8 cellular contexts compared by ENCODE assay signal in genomic region chr3:35965908-35966307, GRCh38.
A peak's percentile ranks its signal among the peaks of the same experiment; 100 is the strongest.
DNase-seq lines count a peak whose midpoint lies in the region; ATAC-seq, FAIRE-seq and TF ChIP-seq lines count a peak whose summit lies in the region.

No MANE protein-coding gene starts in this region.

- ATAC-seq in HG02870 (IDR thresholded peaks at IDR 0.05; ENCODE audit: unreplicated experiment): no peak

- no peaks in the 10 kb centered on the region for H3K27me3 ChIP-seq in WERI-Rb-1 (ENCODE audit: insufficient read depth, low read depth, severe bottlenecking)

- DNase-seq in NCI-H2107 treated with DMSO at 0.1 percent for 48 hours (lab: John Stamatoyannopoulos, UW; ENCODE audit: unreplicated experiment) (peak; percentile 41), NCI-H2107 (lab: John Stamatoyannopoulos, UW) (no peak), LNCaP clone FGC (ENCODE audit: low read depth) (no peak), WERI-Rb-1 (peak; percentile 20), kidney (no peak), NCI-H146 (lab: John Stamatoyannopoulos, UW) (no peak)
- no peak for DNase-seq in activated CD8-positive, alpha-beta memory T cell treated with anti-CD3 and anti-CD28 coated beads for 24 hours

- H3K36me3 ChIP-seq in WERI-Rb-1: no peaks in the 10 kb centered on the region
- H3K36me3 ChIP-seq in kidney (ENCODE audit: control insufficient read depth in 1 of 2, insufficient read depth in 2 of 2, low read length in 2 of 2): no peaks in the 10 kb centered on the region

- no peak overlapping the region for H3K9ac ChIP-seq in kidney (ENCODE audit: low read length in 2 of 2)

- no peak for FAIRE-seq in kidney (lab: Jason Lieb, UNC)

- H3K4me1 ChIP-seq in kidney (ENCODE audit: control insufficient read depth in 1 of 2, insufficient read depth in 1 of 2, low read depth in 1 of 2, low read length in 2 of 2): no peaks in the 10 kb centered on the region

- H3K4me3 ChIP-seq in LNCaP clone FGC (ENCODE audit: low read depth, low read length) (no peak overlapping the region), WERI-Rb-1 (ENCODE audit: low read depth, low read length) (no peak overlapping the region), kidney (ENCODE audit: low read length in 2 of 2) (no peak overlapping the region)

- H3K27ac ChIP-seq in WERI-Rb-1: no peak overlapping the region
- H3K27ac ChIP-seq in kidney (ENCODE audit: low read depth in 2 of 2, low read length in 2 of 2): no peak overlapping the region

- H3K9me3 ChIP-seq in WERI-Rb-1 (ENCODE audit: severe bottlenecking) (no peaks in the 10 kb centered on the region), kidney (ENCODE audit: control insufficient read depth in 1 of 2, low read length in 2 of 2) (no peaks in the 10 kb centered on the region)

- intact Hi-C loops in kidney (cut with DNase I): no loop called here

- TF ChIP-seq CTCF in LNCaP clone FGC (IDR thresholded peaks at IDR 0.05; ENCODE audit: control insufficient read depth, extremely low read depth, insufficient read depth) (peak; percentile 66), WERI-Rb-1 (IDR thresholded peaks at IDR 0.05; ENCODE audit: low read depth, low read length) (peak; percentile 57), kidney (IDR thresholded peaks at IDR 0.05; ENCODE audit: borderline replicate concordance, extremely low read depth, insufficient read depth) (peak; percentile 37)

Comparison
In these comparisons a context has a peak if more than half of its experiments do, and no peak if none do; other contexts are left out.
1. DNase-seq: peak in NCI-H2107 treated with DMSO at 0.1 percent for 48 hours (single experiment) and WERI-Rb-1 (single experiment); none in NCI-H2107 (single experiment), LNCaP clone FGC (single experiment), kidney (single experiment), activated CD8-positive, alpha-beta memory T cell treated with anti-CD3 and anti-CD28 coated beads for 24 hours (single experiment) and NCI-H146 (single experiment).
2. Peak in every context shown above with its lines, with median percentiles within 50 percentile points of each other: CTCF ChIP-seq.